Comparison of ENCODE assay signal across 25 cellular contexts in the genomic region with DNA sequence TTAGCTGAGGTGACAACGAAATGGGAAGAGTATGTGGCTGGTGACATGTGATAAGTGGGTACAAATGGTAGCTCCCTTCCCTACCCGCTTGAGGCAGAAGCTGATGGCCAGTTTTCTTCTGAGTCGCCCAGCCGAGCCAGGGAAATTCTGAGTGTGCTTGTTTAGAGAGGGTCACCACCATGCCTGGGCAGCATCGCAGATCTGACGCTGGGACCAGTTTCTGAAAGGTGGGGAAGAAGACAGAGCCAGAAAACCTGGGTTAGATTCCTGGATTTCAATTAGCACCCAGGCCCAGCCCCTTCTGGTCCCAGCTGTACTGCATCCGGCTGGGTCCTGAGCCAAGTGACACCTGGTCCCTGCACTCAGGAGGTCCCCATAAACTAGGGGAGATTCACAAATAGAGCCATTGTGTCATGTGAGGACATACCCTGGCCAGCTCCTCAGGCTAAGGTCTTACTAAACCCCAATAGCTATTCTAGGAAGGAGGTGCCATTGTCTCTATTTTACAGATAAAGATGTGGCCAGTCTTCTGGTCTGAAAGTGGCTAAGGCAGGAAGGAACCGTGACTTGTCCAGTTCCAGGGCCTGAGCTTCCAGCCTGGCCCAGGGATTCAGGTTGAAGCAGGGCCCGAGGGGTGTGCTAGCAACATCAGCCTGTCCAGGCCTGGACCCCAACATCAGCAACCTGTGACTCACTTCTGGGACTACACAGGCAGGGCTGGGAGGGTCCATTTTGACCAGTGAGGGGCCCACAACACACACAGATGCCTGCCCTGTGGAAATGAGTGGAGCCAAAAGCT. TPM values are rescaled to one million over a fixed set of nuclear protein-coding genes. Genes with fewer than 3 reads are reported as not detected.
"Had no signal": no experiment of that assay in that cellular context is flagged by ENCODE, and none has a peak within 500 bp of the region (broad histone marks: within the 10 kb centered on the region; RNA-seq: fewer than 3 reads in every experiment).

No MANE protein-coding gene starts in this region.

- ATAC-seq: activated T-helper 17 cell treated with anti-CD3 and anti-CD28 coated beads, Interleukin-2, amount 50 U/mL, for 72 hours; right cardiac atrium; stimulated activated naive CD8-positive, alpha-beta T cell treated with anti-CD3 and anti-CD28 coated beads, Interleukin-15, Interleukin-2, amounts not matched to agents 100 U/mL and 50 U/mL, for 24 hours had no signal

- H3K36me3 ChIP-seq: cardiac muscle cell, lower lobe of right lung, tibial artery, uterus had no signal

- DNase-seq: activated CD4-positive, alpha-beta memory T cell treated with anti-CD3 and anti-CD28 coated beads for 36 hours; activated CD4-positive, alpha-beta T cell treated with anti-CD3 and anti-CD28 coated beads for 4 hours; activated naive CD4-positive, alpha-beta T cell; activated naive CD8-positive, alpha-beta T cell treated with anti-CD3 and anti-CD28 coated beads for 36 hours; activated T-cell treated with anti-CD3 and anti-CD28 coated beads, Interleukin-2, amount 50 U/mL, for 1 hour; amniotic stem cell; foreskin melanocyte; glutamatergic neuron; hippocampal formation; lower lobe of right lung; midbrain; psoas muscle; right cardiac atrium; stimulated activated CD4-positive, alpha-beta T cell treated with anti-CD3 and anti-CD28 coated beads, Interleukin-2, amount 100 ng/mL, for 24 hours; stimulated activated naive CD8-positive, alpha-beta T cell treated with anti-CD3 and anti-CD28 coated beads, Interleukin-15, Interleukin-2, amounts not matched to agents 100 U/mL and 50 U/mL, for 24 hours; tibial artery had no signal

- H3K27ac ChIP-seq: cardiac muscle cell, lower lobe of right lung, psoas muscle, tibial artery, uterus had no signal

- H3K4me3 ChIP-seq: cardiac muscle cell, lower lobe of right lung, psoas muscle, tibial artery, uterus had no signal

- H3K9me3 ChIP-seq: lower lobe of right lung, psoas muscle, tibial artery, uterus had no signal

RNA-seq across cellular contexts. Expression of gene TMEM61, which starts 1.7 kb away (rescaled TPM):
- total RNA-seq: activated CD4-positive, alpha-beta memory T cell treated with anti-CD3 and anti-CD28 coated beads for 36 hours; activated naive CD8-positive, alpha-beta T cell treated with anti-CD3 and anti-CD28 coated beads for 36 hours; activated T-helper 17 cell treated with anti-CD3 and anti-CD28 coated beads, Interleukin-2, amount 50 U/mL, for 72 hours; cardiac muscle cell; myocyte; omental fat pad; right cardiac atrium; skeletal muscle tissue; T-helper 2 cell treated with Interferon-gamma antibody and Interleukin-4, amounts not matched to agents 100 ng/mL and 5 ng/mL, for 36 hours had no signal

RNA-seq across cellular contexts. Expression of gene BSND, which starts 20.0 kb away (rescaled TPM):
- total RNA-seq: activated CD4-positive, alpha-beta memory T cell treated with anti-CD3 and anti-CD28 coated beads for 36 hours; activated naive CD8-positive, alpha-beta T cell treated with anti-CD3 and anti-CD28 coated beads for 36 hours; cardiac muscle cell; dermis microvascular lymphatic vessel endothelial cell; left colon; lower lobe of right lung; myocyte; omental fat pad; psoas muscle; right cardiac atrium; skeletal muscle tissue; T-helper 2 cell treated with Interferon-gamma antibody and Interleukin-4, amounts not matched to agents 100 ng/mL and 5 ng/mL, for 36 hours; uterus had no signal
